9 cellular contexts compared by ENCODE assay signal in genomic region chr12:93184664-93185368, GRCh38.
A peak's percentile ranks its signal among the peaks of the same experiment; 100 is the strongest.
DNase-seq lines count a peak whose midpoint lies in the region; ATAC-seq, FAIRE-seq and TF ChIP-seq lines count a peak whose summit lies in the region.
"Had no signal": no experiment of that assay in that cellular context is flagged by ENCODE, and none has a peak within 500 bp of the region (broad histone marks: within the 10 kb centered on the region; RNA-seq: fewer than 3 reads in every experiment).

No MANE protein-coding gene starts in this region.

- H3K4me1 ChIP-seq in ascending aorta: peaks cover 3 to 23% of the 10 kb centered on the region in 2 donors
- H3K4me1 ChIP-seq in muscle layer of duodenum (ENCODE audit: control insufficient read depth in 1 of 2, insufficient read depth in 2 of 2, low read length in 2 of 2): peaks cover 0 to 16% of the 10 kb centered on the region in 2 donors
- peaks cover 9% of the 10 kb centered on the region for H3K4me1 ChIP-seq in upper lobe of right lung

- H3K4me3 Mint-ChIP-seq in activated naive CD4-positive, alpha-beta T cell treated with anti-CD3 and anti-CD28 coated beads, Interleukin-2, amount 10 ng/mL, durations not matched to agents 7 days and 5 days: no peak overlapping the region

- peaks cover 2% of the 10 kb centered on the region for H3K36me3 Mint-ChIP-seq in activated naive CD4-positive, alpha-beta T cell treated with anti-CD3 and anti-CD28 coated beads, Interleukin-2, amount 10 ng/mL, durations not matched to agents 7 days and 5 days

- ATAC-seq in upper lobe of right lung: no peak
- no peak for ATAC-seq in GM21515 (IDR thresholded peaks at IDR 0.05; ENCODE audit: unreplicated experiment)

- no peak for FAIRE-seq in GM12891 (lab: Jason Lieb, UNC)

- H3K27ac Mint-ChIP-seq in activated naive CD4-positive, alpha-beta T cell treated with anti-CD3 and anti-CD28 coated beads, Interleukin-2, amount 10 ng/mL, durations not matched to agents 7 days and 5 days: peak overlapping the region; percentile 49

- H3K4me1 Mint-ChIP-seq in activated naive CD4-positive, alpha-beta T cell treated with anti-CD3 and anti-CD28 coated beads, Interleukin-2, amount 10 ng/mL, durations not matched to agents 7 days and 5 days: peaks cover 21% of the 10 kb centered on the region

- intact Hi-C loops in ascending aorta (cut with DNase I): no loop called here
- intact Hi-C loops in upper lobe of right lung (cut with DNase I): no loop called here

- H3K9me3 ChIP-seq in ascending aorta (no peaks in the 10 kb centered on the region), muscle layer of duodenum (ENCODE audit: control insufficient read depth in 1 of 2, low read length in 2 of 2) (no peaks in the 10 kb centered on the region), upper lobe of right lung (no peaks in the 10 kb centered on the region)

- DNase-seq in activated naive CD4-positive, alpha-beta T cell treated with anti-CD3 and anti-CD28 coated beads, Interleukin-2, amount 10 ng/mL, durations not matched to agents 7 days and 5 days: no peak
- no peak for DNase-seq in activated naive CD4-positive, alpha-beta T cell (lab: John Stamatoyannopoulos, UW)
- DNase-seq in ascending aorta (ENCODE audit: low spot score in 2 of 2): no peak
- DNase-seq in upper lobe of right lung: no peak
- no peak for DNase-seq in GM12891 (ENCODE audit: insufficient read length, low spot score)
- no peak for DNase-seq in NCI-H774 (lab: John Stamatoyannopoulos, UW)
- DNase-seq: NCI-H1417 treated with DMSO at 0.1 percent for 48 hours had no signal

- H3K4me3 ChIP-seq in ascending aorta: no peak overlapping the region
- no peak overlapping the region for H3K4me3 ChIP-seq in muscle layer of duodenum (ENCODE audit: low read depth in 1 of 2, low read length in 2 of 2)
- no peak overlapping the region for H3K4me3 ChIP-seq in upper lobe of right lung

- H3K27ac ChIP-seq in ascending aorta: peak overlapping the region; percentile 79
- peak overlapping the region; percentile 73 for H3K27ac ChIP-seq in muscle layer of duodenum (ENCODE audit: low read length)
- peak overlapping the region; percentile 65 for H3K27ac ChIP-seq in upper lobe of right lung

- CTCF ChIA-PET in activated naive CD4-positive, alpha-beta T cell treated with anti-CD3 and anti-CD28 coated beads, Interleukin-2, amount 10 ng/mL, durations not matched to agents 7 days and 5 days (lab: Charles Lee): interaction anchor here (2.1 kb wide), 1 partner anchor 86 kb away, joined by 6 read pairs; no protein-coding TSS in a partner anchor

- H3K27me3 ChIP-seq in ascending aorta (no peaks in the 10 kb centered on the region), muscle layer of duodenum (ENCODE audit: low read depth, low read length) (no peaks in the 10 kb centered on the region), upper lobe of right lung (no peaks in the 10 kb centered on the region)

- H3K36me3 ChIP-seq in ascending aorta (no peaks in the 10 kb centered on the region), muscle layer of duodenum (ENCODE audit: control insufficient read depth in 1 of 2, insufficient read depth in 2 of 2, low read length in 2 of 2) (no peaks in the 10 kb centered on the region), upper lobe of right lung (no peaks in the 10 kb centered on the region)

- TF ChIP-seq CTCF in ascending aorta (IDR thresholded peaks at IDR 0.05): no peak
- TF ChIP-seq CTCF in upper lobe of right lung (IDR thresholded peaks at IDR 0.05): no peak

- TF ChIP-seq POLR2A in GM12891 (IDR thresholded peaks at IDR 0.05; ENCODE audit: low read depth, low read length): no peak

- H3K9me3 Mint-ChIP-seq in activated naive CD4-positive, alpha-beta T cell treated with anti-CD3 and anti-CD28 coated beads, Interleukin-2, amount 10 ng/mL, durations not matched to agents 7 days and 5 days: no peaks in the 10 kb centered on the region

- peaks cover under 1% of the 10 kb centered on the region for H3K27me3 Mint-ChIP-seq in activated naive CD4-positive, alpha-beta T cell treated with anti-CD3 and anti-CD28 coated beads, Interleukin-2, amount 10 ng/mL, durations not matched to agents 7 days and 5 days

TF ChIP-seq in GM12891, 5 proteins besides CTCF, POLR2A, EP300 and RAD21:
- no peak for TF ChIP-seq POLR2AphosphoS5 (IDR thresholded peaks at IDR 0.05; ENCODE audit: low read depth, low read length)
